In genomic region chr1:167922023-167922422, GRCh38 we compare ENCODE assay signal across 1 cellular context.
TF ChIP-seq lines count a peak whose summit lies in the region.

No MANE protein-coding gene starts in this region.

TF ChIP-seq in GM12878, 131 proteins besides CTCF, POLR2A, EP300 and RAD21:
- TF ChIP-seq, protein P1, sequence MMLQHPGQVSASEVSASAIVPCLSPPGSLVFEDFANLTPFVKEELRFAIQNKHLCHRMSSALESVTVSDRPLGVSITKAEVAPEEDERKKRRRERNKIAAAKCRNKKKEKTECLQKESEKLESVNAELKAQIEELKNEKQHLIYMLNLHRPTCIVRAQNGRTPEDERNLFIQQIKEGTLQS (IDR thresholded peaks at IDR 0.05; ENCODE audit: borderline replicate concordance, extremely low read depth, low read depth, low read length) = no peak
- TF ChIP-seq MEF2A (IDR thresholded peaks at IDR 0.05; ENCODE audit: insufficient read depth, low read depth, low read length) (peak; percentile 55; the same call in 1 of the 2 replicates), ATF7 (IDR thresholded peaks at IDR 0.05; ENCODE audit: low read depth) (0 out of 2 replicates have a peak, but pooled peaks have one; percentile 31)
